In genomic region chr7:156950381-156950858, GRCh38 we compare ENCODE assay signal across 8 cellular contexts. TPM values are rescaled to one million over a fixed set of nuclear protein-coding genes. Genes with fewer than 3 reads are reported as not detected.
DNase-seq lines count a peak whose midpoint lies in the region; ATAC-seq and TF ChIP-seq lines count a peak whose summit lies in the region.

No MANE protein-coding gene starts in this region.

- H3K4me1 ChIP-seq in SK-N-SH (ENCODE audit: control insufficient read depth in 1 of 2, insufficient read depth in 2 of 2, low read depth in 1 of 2, low read length in 1 of 2): peaks cover 5 to 21% of the 10 kb centered on the region in 2 experiments; a peak in 3 of 4 replicates
- H3K4me1 ChIP-seq in foreskin keratinocyte: no peaks in the 10 kb centered on the region

- TF ChIP-seq EP300 in SK-N-SH (IDR thresholded peaks at IDR 0.05; ENCODE audit: borderline replicate concordance in 1 of 2, low read depth in 1 of 2, low read length in 1 of 2): no peak

- peaks cover 38% of the 10 kb centered on the region for H4K20me1 ChIP-seq in SK-N-SH (ENCODE audit: insufficient read depth)

- no peak for TF ChIP-seq RAD21 in SK-N-SH (IDR thresholded peaks at IDR 0.05; ENCODE audit: low read length)

- peaks cover 14% of the 10 kb centered on the region for H3F3A ChIP-seq in SK-N-SH (replicated peaks; ENCODE audit: insufficient read depth)

- H3K9me2 ChIP-seq in SK-N-SH: no peaks in the 10 kb centered on the region

- TF ChIP-seq CTCF in SK-N-SH (IDR thresholded peaks at IDR 0.05): no peak
- TF ChIP-seq CTCF in foreskin keratinocyte (conservative IDR thresholded peaks at IDR 0.05): no peak

- H3K9ac ChIP-seq in SK-N-SH: peak overlapping the region; percentile 86

- H3K9me3 ChIP-seq in SK-N-SH: no peaks in the 10 kb centered on the region

- H2AFZ ChIP-seq in SK-N-SH (ENCODE audit: low read depth): peak overlapping the region; percentile 63; the same call in 1 of the 2 replicates

- DNase-seq in NCI-H2171 treated with DMSO at 0.1 percent for 48 hours (lab: John Stamatoyannopoulos, UW) (peak; percentile 18), NCI-H2171 (lab: John Stamatoyannopoulos, UW) (no peak), SK-N-SH (no peak), foreskin keratinocyte (peak in 1 of 2 donors; percentile 26)

- peak overlapping the region; percentile 98 for H3K4me2 ChIP-seq in SK-N-SH

- POLR2A ChIA-PET in SK-N-SH (lab: Yijun Ruan, JAX): interaction anchor here (0.7 kb wide), 1 partner anchor 35 kb away, joined by 3 read pairs; no protein-coding TSS in a partner anchor

- peaks cover 59% of the 10 kb centered on the region for H3K79me2 ChIP-seq in SK-N-SH (ENCODE audit: insufficient read depth)

- ATAC-seq in foreskin keratinocyte: peak; percentile 11
- ATAC-seq in GM21717 (IDR thresholded peaks at IDR 0.05; ENCODE audit: unreplicated experiment): no peak
- ATAC-seq in GM19455 (IDR thresholded peaks at IDR 0.05; ENCODE audit: unreplicated experiment): no peak
- no peak for ATAC-seq in GM21447 (IDR thresholded peaks at IDR 0.05; ENCODE audit: unreplicated experiment)

- WGBS in SK-N-SH (ENCODE audit: low lambda C conversion rate): 2% methylated on average over 21 of the region's 21 CpGs

- H3K27ac ChIP-seq in SK-N-SH (ENCODE audit: low read depth in 2 of 2, low read length in 1 of 2): peak overlapping the region; percentile 63 to 71; a peak in 3 of 4 replicates
- peak overlapping the region; percentile 83 for H3K27ac ChIP-seq in foreskin keratinocyte
- peak overlapping the region in 17 of 21 experiments; percentile 30 to 89 (median 79) for H3K27ac ChIP-seq in skin epidermis

- CTCF ChIA-PET in SK-N-SH (lab: Yijun Ruan, JAX): interaction anchor here (0.6 to 5.6 kb wide), 52 partner anchors 8 to 447 kb away, joined by 3 to 73 read pairs (median 5); partner anchors contain the start of gene LMBR1

- no peaks in the 10 kb centered on the region for H3K27me3 ChIP-seq in SK-N-SH (ENCODE audit: insufficient read depth)
- H3K27me3 ChIP-seq in foreskin keratinocyte: no peaks in the 10 kb centered on the region

- peaks cover 35 to 36% of the 10 kb centered on the region in 2 experiments for H3K36me3 ChIP-seq in SK-N-SH (replicated peaks in 1 of 2; ENCODE audit: control insufficient read depth in 1 of 2, insufficient read depth in 2 of 2, low read length in 1 of 2)

- peak overlapping the region; percentile 85 to 94 for H3K4me3 ChIP-seq in SK-N-SH (ENCODE audit: low read depth in 2 of 2, low read length in 1 of 2)
- peak overlapping the region; percentile 69 to 100 (median 92) for H3K4me3 ChIP-seq in skin epidermis

TF ChIP-seq in SK-N-SH, 30 proteins besides CTCF, POLR2A, EP300 and RAD21:
- TF ChIP-seq NFIC (IDR thresholded peaks at IDR 0.05; ENCODE audit: borderline replicate concordance) (no peak), FOXM1 (IDR thresholded peaks at IDR 0.05; ENCODE audit: low read depth) (no peak), RXRA (IDR thresholded peaks at IDR 0.05; ENCODE audit: borderline replicate concordance, low read depth) (no peak), EZH2phosphoT487 (IDR thresholded peaks at IDR 0.05; ENCODE audit: borderline replicate concordance, low read depth) (no peak), TEAD4 (IDR thresholded peaks at IDR 0.05; ENCODE audit: borderline replicate concordance, insufficient read depth) (no peak), REST (IDR thresholded peaks at IDR 0.05; ENCODE audit: low read depth, low read length) (no peak), FOXJ3 (CRISPR knock-in tag; IDR thresholded peaks at IDR 0.05) (no peak), RFX5 (IDR thresholded peaks at IDR 0.05; ENCODE audit: low read length) (no peak), FOSL2 (IDR thresholded peaks at IDR 0.05; ENCODE audit: borderline replicate concordance, low read depth) (no peak), RCOR1 (IDR thresholded peaks at IDR 0.05; ENCODE audit: low read length) (no peak), TCF12 (IDR thresholded peaks at IDR 0.05) (no peak)

RNA-seq across cellular contexts. Expression of gene NOM1, which starts 0.9 kb away (rescaled TPM):
- polyA plus RNA-seq in SK-N-SH (2012; rRNA removed) (18.1 and 21.2 TPM in 2 replicates), foreskin keratinocyte (9.1 and 9.7 TPM in 2 replicates)
- polyA plus RNA-seq in SK-N-SH (2012; cell fraction: cytosol; rRNA removed): 9.9 and 11.3 TPM in 2 replicates
- 53.1 and 72.3 TPM in 2 replicates for polyA plus RNA-seq in SK-N-SH (2012; cell fraction: nucleus; rRNA removed)
- total RNA-seq in foreskin keratinocyte: 22.9 and 26.2 TPM in 2 replicates

RNA-seq across cellular contexts. Expression of gene LMBR1, which starts 57.4 kb away (rescaled TPM):
- polyA plus RNA-seq in SK-N-SH (2012; rRNA removed): 20.0 and 24.6 TPM in 2 replicates
- 32.7 and 32.9 TPM in 2 replicates for polyA plus RNA-seq in SK-N-SH (2012; cell fraction: cytosol; rRNA removed)
- polyA plus RNA-seq in SK-N-SH (2012; cell fraction: nucleus; rRNA removed): 30.9 and 50.9 TPM in 2 replicates
- total RNA-seq in foreskin keratinocyte: 37.4 and 39.3 TPM in 2 replicates
- polyA plus RNA-seq in foreskin keratinocyte: 11.2 and 13.1 TPM in 2 replicates
